Comparison of ENCODE assay signal across 14 cellular contexts in genomic region chr6:157984165-157984564, GRCh38. TPM values are rescaled to one million over a fixed set of nuclear protein-coding genes. Genes with fewer than 3 reads are reported as not detected.
DNase-seq lines count a peak whose midpoint lies in the region; ATAC-seq and TF ChIP-seq lines count a peak whose summit lies in the region.
"Had no signal": no experiment of that assay in that cellular context is flagged by ENCODE, and none has a peak within 500 bp of the region (broad histone marks: within the 10 kb centered on the region; RNA-seq: fewer than 3 reads in every experiment).

No MANE protein-coding gene starts in this region.

- H3K27me3 ChIP-seq in BLaER1, result peaks cover 12% of the 10 kb centered on the region; the same call in 1 of the 2 replicates
- no peaks in the 10 kb centered on the region for H3K27me3 ChIP-seq in GM23248 (replicated peaks; ENCODE audit: insufficient read depth)

- peak overlapping the region; percentile 100 for H3K4me2 ChIP-seq in BLaER1
- H3K4me2 ChIP-seq in GM23248 (ENCODE audit: unreplicated experiment), result peak overlapping the region; percentile 99

- H3K27ac ChIP-seq in BLaER1 (no peak overlapping the region), GM23248 (peak overlapping the region; percentile 49)

- TF ChIP-seq CTCF in natural killer cell (IDR thresholded peaks at IDR 0.05) (no peak), GM10266 (IDR thresholded peaks at IDR 0.05; ENCODE audit: control insufficient read depth, insufficient read depth, low read depth, missing control alignments) (no peak)

- DNase-seq in GM23248 (no peak), natural killer cell (no peak), amniotic stem cell (lab: John Stamatoyannopoulos, UW) (no peak), NCI-H2081 (lab: John Stamatoyannopoulos, UW) (no peak), islet precursor cell (no peak), GM10266 (ENCODE audit: extremely low spot score) (no peak)
- DNase-seq in activated naive CD8-positive, alpha-beta T cell treated with anti-CD3 and anti-CD28 coated beads, Interleukin-2, amount 10 ng/mL, durations not matched to agents 7 days and 5 days, result no peak
- DNase-seq: activated CD4-positive, alpha-beta T cell treated with anti-CD3 and anti-CD28 coated beads for 48 hours; anterior cingulate cortex; Calu3; effector memory CD8-positive, alpha-beta T cell; right cardiac atrium; stimulated activated CD4-positive, alpha-beta T cell treated with anti-CD3 and anti-CD28 coated beads, Interleukin-4, amount 100 ng/mL, for 4 hours had no signal

- peaks cover 29% of the 10 kb centered on the region for H3F3A ChIP-seq in GM23248 (ENCODE audit: insufficient read depth)

- peaks cover 4% of the 10 kb centered on the region for H3K36me3 Mint-ChIP-seq in activated naive CD8-positive, alpha-beta T cell treated with anti-CD3 and anti-CD28 coated beads, Interleukin-2, amount 10 ng/mL, durations not matched to agents 7 days and 5 days
- no peaks in the 10 kb centered on the region for H3K36me3 Mint-ChIP-seq in natural killer cell

- peaks cover 71% of the 10 kb centered on the region for H3K4me1 ChIP-seq in BLaER1
- peaks cover 17% of the 10 kb centered on the region for H3K4me1 ChIP-seq in GM23248 (ENCODE audit: insufficient read depth)

- H3K79me2 ChIP-seq in GM23248 (ENCODE audit: insufficient read depth), result peaks cover 70% of the 10 kb centered on the region

- in situ Hi-C loops in GM23248 (cut with MboI), result no loop called here

- no peak for ATAC-seq in activated naive CD8-positive, alpha-beta T cell treated with anti-CD3 and anti-CD28 coated beads, Interleukin-2, amount 10 ng/mL, durations not matched to agents 7 days and 5 days (ENCODE audit: low read depth)
- ATAC-seq in natural killer cell, result no peak
- ATAC-seq: effector memory CD8-positive, alpha-beta T cell; right cardiac atrium had no signal

- peak overlapping the region; percentile 71 for H3K4me3 Mint-ChIP-seq in activated naive CD8-positive, alpha-beta T cell treated with anti-CD3 and anti-CD28 coated beads, Interleukin-2, amount 10 ng/mL, durations not matched to agents 7 days and 5 days
- H3K4me3 Mint-ChIP-seq in natural killer cell, result peak overlapping the region; percentile 80

- POLR2A ChIA-PET in activated naive CD8-positive, alpha-beta T cell treated with anti-CD3 and anti-CD28 coated beads, Interleukin-2, amount 10 ng/mL, durations not matched to agents 7 days and 5 days (lab: Charles Lee), result interaction anchor here (0.8 to 2.5 kb wide), 3 partner anchors 42 to 88 kb away, joined by 3 to 11 read pairs (median 10); no protein-coding TSS in a partner anchor

- peaks cover 57% of the 10 kb centered on the region for H3K4me1 Mint-ChIP-seq in activated naive CD8-positive, alpha-beta T cell treated with anti-CD3 and anti-CD28 coated beads, Interleukin-2, amount 10 ng/mL, durations not matched to agents 7 days and 5 days
- H3K4me1 Mint-ChIP-seq in natural killer cell, result peaks cover 58 to 63% of the 10 kb centered on the region in 2 donors

- H3K9ac ChIP-seq in BLaER1 (no peak overlapping the region), GM23248 (peak overlapping the region; percentile 89)

- intact Hi-C loops in natural killer cell (cut with micrococcal nuclease), result no loop called here

- H3K4me3 ChIP-seq in BLaER1 (no peak overlapping the region), GM23248 (peak overlapping the region; percentile 96)

- no peaks in the 10 kb centered on the region for H3K9me3 ChIP-seq in BLaER1
- no peaks in the 10 kb centered on the region for H3K9me3 ChIP-seq in GM23248 (ENCODE audit: low read depth)

- no peaks in the 10 kb centered on the region for H3K27me3 Mint-ChIP-seq in activated naive CD8-positive, alpha-beta T cell treated with anti-CD3 and anti-CD28 coated beads, Interleukin-2, amount 10 ng/mL, durations not matched to agents 7 days and 5 days
- no peaks in the 10 kb centered on the region for H3K27me3 Mint-ChIP-seq in natural killer cell (ENCODE audit: low read depth in 2 of 2)
- H3K27me3 Mint-ChIP-seq: effector memory CD8-positive, alpha-beta T cell had no signal

- peak overlapping the region; percentile 51 for H3K27ac Mint-ChIP-seq in activated naive CD8-positive, alpha-beta T cell treated with anti-CD3 and anti-CD28 coated beads, Interleukin-2, amount 10 ng/mL, durations not matched to agents 7 days and 5 days
- H3K27ac Mint-ChIP-seq in natural killer cell, result peak overlapping the region; percentile 61 to 77

- WGBS in GM23248 (ENCODE audit: low coverage in 1 of 2, low lambda C conversion rate in 2 of 2, missing lambda C conversion rate in 2 of 2), 2 experiments, result 97 to 98% methylated on average over 4 of the region's 4 CpGs

- H2AFZ ChIP-seq in GM23248, result no peak overlapping the region

- no peaks in the 10 kb centered on the region for H3K36me3 ChIP-seq in BLaER1
- H3K36me3 ChIP-seq in GM23248 (ENCODE audit: low read depth), result no peaks in the 10 kb centered on the region

- H4K20me1 ChIP-seq in BLaER1, result peaks cover 14% of the 10 kb centered on the region; the same call in 1 of the 2 replicates
- no peaks in the 10 kb centered on the region for H4K20me1 ChIP-seq in GM23248 (ENCODE audit: insufficient read depth)

- H3K9me2 ChIP-seq in GM23248 (ENCODE audit: insufficient read depth), result no peaks in the 10 kb centered on the region

- no peaks in the 10 kb centered on the region for H3K9me3 Mint-ChIP-seq in activated naive CD8-positive, alpha-beta T cell treated with anti-CD3 and anti-CD28 coated beads, Interleukin-2, amount 10 ng/mL, durations not matched to agents 7 days and 5 days
- H3K9me3 Mint-ChIP-seq in natural killer cell, result no peaks in the 10 kb centered on the region
- H3K9me3 Mint-ChIP-seq: effector memory CD8-positive, alpha-beta T cell had no signal

RNA-seq across cellular contexts. Expression of gene SYNJ2, which starts 2.5 kb away (rescaled TPM):
- total RNA-seq in GM23248 (2014; rRNA removed; shearing (Covaris generic)), result 25.3 and 28.6 TPM in 2 replicates
- polyA plus RNA-seq in GM23248 (2016; fragmentation: Nextera tagmentation; extraction: Ambion mirVana), result 17.6 and 20.5 TPM in 2 replicates
- total RNA-seq in activated naive CD8-positive, alpha-beta T cell treated with anti-CD3 and anti-CD28 coated beads, Interleukin-2, amount 10 ng/mL, durations not matched to agents 7 days and 5 days, result 10 to 100 TPM; 26.2 to 32.1 TPM
- total RNA-seq in natural killer cell, result 10 to 100 TPM; 24.4 to 47.0 (median 28.0) TPM
